Comparison of ENCODE assay signal across 8 cellular contexts in genomic region chr2:15142069-15142689, GRCh38.
DNase-seq lines count a peak whose midpoint lies in the region; ATAC-seq and TF ChIP-seq lines count a peak whose summit lies in the region.

No MANE protein-coding gene starts in this region.

- H3K27ac ChIP-seq in VCaP, result peak overlapping the region; percentile 20

- peak; percentile 100 for ATAC-seq in GM19463 (IDR thresholded peaks at IDR 0.05; ENCODE audit: unreplicated experiment)
- ATAC-seq in HG03571 (IDR thresholded peaks at IDR 0.05; ENCODE audit: unreplicated experiment), result peak; percentile 100

- DNase-seq in COLO668 (lab: John Stamatoyannopoulos, UW; ENCODE audit: unreplicated experiment) (peak; percentile 70), ureter (ENCODE audit: low spot score) (no peak), RKO (ENCODE audit: low spot score) (no peak)
- peak; percentile 14 for DNase-seq in effector CD8-positive, alpha-beta T cell (lab: John Stamatoyannopoulos, UW)
- DNase-seq in stimulated activated CD8-positive, alpha-beta memory T cell treated with anti-CD3 and anti-CD28 coated beads, Interleukin-12 subunit alpha, Interleukin-12 subunit beta, amount 100 ng/mL, for 4 hours (ENCODE audit: low read depth), result peak; percentile 37

- TF ChIP-seq CTCF in VCaP (conservative IDR thresholded peaks at IDR 0.05), result no peak

Comparison
In these comparisons a context has a peak if more than half of its experiments do, and no peak if none do; other contexts are left out.
1. DNase-seq: peak in COLO668 (single experiment), effector CD8-positive, alpha-beta T cell (single experiment) and stimulated activated CD8-positive, alpha-beta memory T cell treated with anti-CD3 and anti-CD28 coated beads, Interleukin-12 subunit alpha, Interleukin-12 subunit beta, amount 100 ng/mL, for 4 hours (single experiment); none in ureter (single experiment) and RKO (single experiment).